ENCODE assay signal across 14 cellular contexts in genomic region chr12:21330682-21331253, GRCh38.
DNase-seq lines count a peak whose midpoint lies in the region; ATAC-seq lines count a peak whose summit lies in the region.
"Had no signal": no experiment of that assay in that cellular context is flagged by ENCODE, and none has a peak within 500 bp of the region (broad histone marks: within the 10 kb centered on the region; RNA-seq: fewer than 3 reads in every experiment).

No MANE protein-coding gene starts in this region.

- no peaks in the 10 kb centered on the region for H3K27me3 Mint-ChIP-seq in activated naive CD8-positive, alpha-beta T cell treated with anti-CD3 and anti-CD28 coated beads, Interleukin-2, amount 50 U/mL, for 24 hours
- H3K27me3 Mint-ChIP-seq: activated B cell treated with CpG ODN at 0.5 μM for 24 hours had no signal

- no peak overlapping the region for H3K27ac Mint-ChIP-seq in activated naive CD8-positive, alpha-beta T cell treated with anti-CD3 and anti-CD28 coated beads, Interleukin-2, amount 50 U/mL, for 24 hours
- H3K27ac Mint-ChIP-seq: activated B cell treated with CpG ODN at 0.5 μM for 24 hours, nephron progenitor cell had no signal

- H3K4me3 Mint-ChIP-seq in activated naive CD8-positive, alpha-beta T cell treated with anti-CD3 and anti-CD28 coated beads, Interleukin-2, amount 50 U/mL, for 24 hours: no peak overlapping the region
- H3K4me3 Mint-ChIP-seq: activated B cell treated with CpG ODN at 0.5 μM for 24 hours, nephron progenitor cell had no signal

- peaks cover 20% of the 10 kb centered on the region for H3K9me3 ChIP-seq in adipocyte (ENCODE audit: control insufficient read depth, low read length)

- H3K36me3 ChIP-seq in adipocyte (ENCODE audit: control insufficient read depth, insufficient read depth, low read length, severe bottlenecking): no peaks in the 10 kb centered on the region
- H3K36me3 ChIP-seq: esophagus muscularis mucosa had no signal

- H3K9ac ChIP-seq in adipocyte (ENCODE audit: low read length): no peak overlapping the region

- no peaks in the 10 kb centered on the region for H3K4me1 ChIP-seq in adipocyte (ENCODE audit: control insufficient read depth, insufficient read depth, low read length)
- H3K4me1 ChIP-seq: esophagus muscularis mucosa had no signal

- H3K4me1 Mint-ChIP-seq in activated naive CD8-positive, alpha-beta T cell treated with anti-CD3 and anti-CD28 coated beads, Interleukin-2, amount 50 U/mL, for 24 hours: no peaks in the 10 kb centered on the region
- H3K4me1 Mint-ChIP-seq: activated B cell treated with CpG ODN at 0.5 μM for 24 hours had no signal

- no peaks in the 10 kb centered on the region for H3K27me3 ChIP-seq in adipocyte (replicated peaks; ENCODE audit: control insufficient read depth, insufficient read depth, low read length)
- H3K27me3 ChIP-seq: esophagus muscularis mucosa had no signal

- H3K36me3 Mint-ChIP-seq in activated naive CD8-positive, alpha-beta T cell treated with anti-CD3 and anti-CD28 coated beads, Interleukin-2, amount 50 U/mL, for 24 hours (ENCODE audit: low read depth): peaks cover 3% of the 10 kb centered on the region

- peak; percentile 6 for DNase-seq in DMS114 treated with DMSO at 0.1 percent for 48 hours (lab: John Stamatoyannopoulos, UW; ENCODE audit: unreplicated experiment)
- peak; percentile 8 for DNase-seq in HS-27A (ENCODE audit: low read depth)
- DNase-seq in adipocyte (ENCODE audit: low read depth): peak; percentile 1
- peak; percentile 51 for DNase-seq in iPS DF 4.7 (ENCODE audit: extremely low read depth, low spot score)
- DNase-seq in activated naive CD8-positive, alpha-beta T cell treated with anti-CD3 and anti-CD28 coated beads, Interleukin-2, amount 50 U/mL, for 24 hours: no peak
- DNase-seq: activated B cell treated with CpG ODN at 0.5 μM for 24 hours, MM.1S, NCI-H2227 treated with DMSO at 0.1 percent for 48 hours, nephron progenitor cell had no signal

- ATAC-seq in activated naive CD8-positive, alpha-beta T cell treated with anti-CD3 and anti-CD28 coated beads, Interleukin-2, amount 50 U/mL, for 24 hours: no peak
- ATAC-seq in HG02970 (IDR thresholded peaks at IDR 0.05; ENCODE audit: low FRiP score, unreplicated experiment) (no peak), HG02642 (IDR thresholded peaks at IDR 0.05; ENCODE audit: poor library complexity, unreplicated experiment) (no peak)

- H3K4me3 ChIP-seq in adipocyte (ENCODE audit: low read length): no peak overlapping the region
- H3K4me3 ChIP-seq: coronary artery, esophagus muscularis mucosa, lung had no signal

- H3K9me3 Mint-ChIP-seq in activated naive CD8-positive, alpha-beta T cell treated with anti-CD3 and anti-CD28 coated beads, Interleukin-2, amount 50 U/mL, for 24 hours: peaks cover 25% of the 10 kb centered on the region
